In genomic region chr7:64316031-64316742, GRCh38 we compare ENCODE assay signal across 1 cellular context.
TF ChIP-seq lines count a peak whose summit lies in the region.

No MANE protein-coding gene starts in this region.

TF ChIP-seq in GM12878, 131 proteins besides CTCF, POLR2A, EP300 and RAD21:
- TF ChIP-seq PKNOX1 (IDR thresholded peaks at IDR 0.05): peak; percentile 65
